Comparison of ENCODE assay signal across 10 cellular contexts in the genomic region with DNA sequence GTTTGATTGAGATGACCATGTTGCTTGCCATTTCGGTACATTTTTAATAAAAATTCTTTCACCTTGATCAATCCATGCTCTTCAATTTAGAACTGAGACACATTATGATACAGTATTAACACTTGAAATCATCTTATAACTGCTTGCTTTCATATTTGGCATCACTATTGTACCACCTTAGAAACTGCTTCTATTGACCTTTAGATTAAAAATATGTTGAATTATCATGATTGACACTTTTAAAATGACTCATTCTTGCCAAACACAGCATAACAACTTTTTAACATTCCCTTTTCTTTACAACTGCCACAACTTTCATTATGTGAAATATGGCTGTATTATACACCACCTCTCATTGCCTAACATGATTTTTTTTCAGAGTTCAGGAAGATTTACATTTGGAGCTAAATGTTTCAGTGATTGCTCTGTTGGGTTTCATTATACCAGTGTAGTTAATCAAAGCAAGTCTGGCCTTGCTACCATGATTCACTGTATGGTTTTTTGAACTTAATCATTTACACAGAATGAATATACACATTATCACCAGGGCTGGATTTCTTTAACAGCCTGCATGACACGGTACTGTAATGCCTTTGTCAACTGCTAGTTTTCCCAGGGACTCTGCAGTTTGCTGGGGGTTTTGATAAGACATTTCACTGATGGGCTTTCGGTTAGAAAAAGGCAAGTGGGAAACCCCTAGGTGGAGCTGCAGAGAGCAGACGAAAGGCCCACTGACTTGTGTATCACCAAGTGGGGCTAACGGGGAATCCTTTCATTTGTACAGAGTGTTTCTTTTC.
A peak's percentile ranks its signal among the peaks of the same experiment; 100 is the strongest.
DNase-seq lines count a peak whose midpoint lies in the region; ATAC-seq and TF ChIP-seq lines count a peak whose summit lies in the region.
"Had no signal": no experiment of that assay in that cellular context is flagged by ENCODE, and none has a peak within 500 bp of the region (broad histone marks: within the 10 kb centered on the region; RNA-seq: fewer than 3 reads in every experiment).

No MANE protein-coding gene starts in this region.

- H3K36me3 ChIP-seq in liver (ENCODE audit: control insufficient read depth in 4 of 4, insufficient read depth in 3 of 4, low read depth in 1 of 4, low read length in 3 of 4): no peaks in the 10 kb centered on the region

- H3K27me3 ChIP-seq in liver (ENCODE audit: control insufficient read depth in 4 of 4, insufficient read depth in 4 of 4, low read length in 3 of 4): peaks cover 0 to 2% (median 0%) of the 10 kb centered on the region in 4 donors

- 54% methylated on average over 5 of the region's 5 CpGs for WGBS in liver

- H3K27ac ChIP-seq in liver (ENCODE audit: low read depth in 1 of 2, low read length in 2 of 2): no peak overlapping the region
- H3K27ac ChIP-seq: SK-N-MC had no signal

- TF ChIP-seq RAD21 in liver (IDR thresholded peaks at IDR 0.05): peak; percentile 27 to 47

- DNase-seq in ELF-1 (ENCODE audit: low read depth, low spot score): peak; percentile 69
- DNase-seq in NAMALWA (ENCODE audit: low spot score): peak; percentile 53
- peak; percentile 52 for DNase-seq in amniotic epithelial cell (ENCODE audit: low read depth)
- no peak for DNase-seq in epidermal melanocyte (ENCODE audit: insufficient read length, low spot score)
- DNase-seq in NOMO-1 (lab: John Stamatoyannopoulos, UW; ENCODE audit: unreplicated experiment in 2 of 2): no peak
- DNase-seq: right cardiac atrium had no signal

- no peaks in the 10 kb centered on the region for H3K9me3 ChIP-seq in liver (ENCODE audit: control insufficient read depth in 4 of 4, low read length in 3 of 4)

- ATAC-seq in GM21423 (IDR thresholded peaks at IDR 0.05; ENCODE audit: unreplicated experiment): peak; percentile 61
- ATAC-seq in GM21737 (IDR thresholded peaks at IDR 0.05; ENCODE audit: unreplicated experiment): no peak

- no peak overlapping the region for H3K9ac ChIP-seq in liver (ENCODE audit: low read depth in 1 of 2, low read length in 2 of 2)

- H3K4me1 ChIP-seq in liver (ENCODE audit: control insufficient read depth in 4 of 4, insufficient read depth in 4 of 4, low read length in 3 of 4): no peaks in the 10 kb centered on the region

- no peak overlapping the region for H3K4me3 ChIP-seq in liver (ENCODE audit: low read depth in 1 of 3, low read length in 3 of 3)
- H3K4me3 ChIP-seq: SK-N-MC had no signal

- TF ChIP-seq CTCF in liver (IDR thresholded peaks at IDR 0.05; ENCODE audit: low read depth, low read length, missing input control): no peak

TF ChIP-seq in liver, 16 proteins besides CTCF, POLR2A, EP300 and RAD21:
- TF ChIP-seq FOXA1 (IDR thresholded peaks at IDR 0.05): no peak
- TF ChIP-seq, protein P1, sequence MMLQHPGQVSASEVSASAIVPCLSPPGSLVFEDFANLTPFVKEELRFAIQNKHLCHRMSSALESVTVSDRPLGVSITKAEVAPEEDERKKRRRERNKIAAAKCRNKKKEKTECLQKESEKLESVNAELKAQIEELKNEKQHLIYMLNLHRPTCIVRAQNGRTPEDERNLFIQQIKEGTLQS (IDR thresholded peaks at IDR 0.05): no peak
- no peak for TF ChIP-seq TAF1 (conservative IDR thresholded peaks at IDR 0.05)
- no peak for TF ChIP-seq EGR1 (IDR thresholded peaks at IDR 0.05; ENCODE audit: low read depth in 2 of 2)
- no peak for TF ChIP-seq HNF4G (IDR thresholded peaks at IDR 0.05)
- TF ChIP-seq, protein P2, sequence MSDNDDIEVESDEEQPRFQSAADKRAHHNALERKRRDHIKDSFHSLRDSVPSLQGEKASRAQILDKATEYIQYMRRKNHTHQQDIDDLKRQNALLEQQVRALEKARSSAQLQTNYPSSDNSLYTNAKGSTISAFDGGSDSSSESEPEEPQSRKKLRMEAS (IDR thresholded peaks at IDR 0.05): no peak
- no peak for TF ChIP-seq GABPA (IDR thresholded peaks at IDR 0.05 in 1 of 2, conservative IDR thresholded peaks at IDR 0.05 in 1 of 2)
- TF ChIP-seq SP1 (IDR thresholded peaks at IDR 0.05): no peak
- TF ChIP-seq FOXA2 (IDR thresholded peaks at IDR 0.05): no peak
- TF ChIP-seq NR2F2 (IDR thresholded peaks at IDR 0.05): no peak
- no peak for TF ChIP-seq JUND (IDR thresholded peaks at IDR 0.05)
- TF ChIP-seq, protein P3, sequence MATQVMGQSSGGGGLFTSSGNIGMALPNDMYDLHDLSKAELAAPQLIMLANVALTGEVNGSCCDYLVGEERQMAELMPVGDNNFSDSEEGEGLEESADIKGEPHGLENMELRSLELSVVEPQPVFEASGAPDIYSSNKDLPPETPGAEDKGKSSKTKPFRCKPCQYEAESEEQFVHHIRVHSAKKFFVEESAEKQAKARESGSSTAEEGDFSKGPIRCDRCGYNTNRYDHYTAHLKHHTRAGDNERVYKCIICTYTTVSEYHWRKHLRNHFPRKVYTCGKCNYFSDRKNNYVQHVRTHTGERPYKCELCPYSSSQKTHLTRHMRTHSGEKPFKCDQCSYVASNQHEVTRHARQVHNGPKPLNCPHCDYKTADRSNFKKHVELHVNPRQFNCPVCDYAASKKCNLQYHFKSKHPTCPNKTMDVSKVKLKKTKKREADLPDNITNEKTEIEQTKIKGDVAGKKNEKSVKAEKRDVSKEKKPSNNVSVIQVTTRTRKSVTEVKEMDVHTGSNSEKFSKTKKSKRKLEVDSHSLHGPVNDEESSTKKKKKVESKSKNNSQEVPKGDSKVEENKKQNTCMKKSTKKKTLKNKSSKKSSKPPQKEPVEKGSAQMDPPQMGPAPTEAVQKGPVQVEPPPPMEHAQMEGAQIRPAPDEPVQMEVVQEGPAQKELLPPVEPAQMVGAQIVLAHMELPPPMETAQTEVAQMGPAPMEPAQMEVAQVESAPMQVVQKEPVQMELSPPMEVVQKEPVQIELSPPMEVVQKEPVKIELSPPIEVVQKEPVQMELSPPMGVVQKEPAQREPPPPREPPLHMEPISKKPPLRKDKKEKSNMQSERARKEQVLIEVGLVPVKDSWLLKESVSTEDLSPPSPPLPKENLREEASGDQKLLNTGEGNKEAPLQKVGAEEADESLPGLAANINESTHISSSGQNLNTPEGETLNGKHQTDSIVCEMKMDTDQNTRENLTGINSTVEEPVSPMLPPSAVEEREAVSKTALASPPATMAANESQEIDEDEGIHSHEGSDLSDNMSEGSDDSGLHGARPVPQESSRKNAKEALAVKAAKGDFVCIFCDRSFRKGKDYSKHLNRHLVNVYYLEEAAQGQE (IDR thresholded peaks at IDR 0.05): no peak
- TF ChIP-seq YY1 (IDR thresholded peaks at IDR 0.05): no peak
- TF ChIP-seq RXRA (IDR thresholded peaks at IDR 0.05): no peak
- TF ChIP-seq HNF4A (conservative IDR thresholded peaks at IDR 0.05): no peak
TF ChIP-seq in liver: peak in this region for 0.

Comparison
In these comparisons a context has a peak if more than half of its experiments do, and no peak if none do; other contexts are left out.
1. DNase-seq: peak in ELF-1 (single experiment), NAMALWA (single experiment) and amniotic epithelial cell (single experiment); none in epidermal melanocyte (single experiment) and NOMO-1 (0 of 2).